ENCODE assay signal across 9 cellular contexts in genomic region chr2:160241251-160242137, GRCh38. TPM values are rescaled to one million over a fixed set of nuclear protein-coding genes. Genes with fewer than 3 reads are reported as not detected.
DNase-seq lines count a peak whose midpoint lies in the region; ATAC-seq and TF ChIP-seq lines count a peak whose summit lies in the region.
"Had no signal": no experiment of that assay in that cellular context is flagged by ENCODE, and none has a peak within 500 bp of the region (broad histone marks: within the 10 kb centered on the region; RNA-seq: fewer than 3 reads in every experiment).

No MANE protein-coding gene starts in this region.

- H4K8ac ChIP-seq in mesenchymal stem cell (ENCODE audit: low read length) = no peak overlapping the region

- H3K9me3 ChIP-seq in BE2C (no peaks in the 10 kb centered on the region), mesenchymal stem cell (ENCODE audit: control insufficient read depth, low read length) (no peaks in the 10 kb centered on the region)

- H3K27me3 ChIP-seq in BE2C (no peaks in the 10 kb centered on the region), mesenchymal stem cell (ENCODE audit: control insufficient read depth in 1 of 2, insufficient read depth in 1 of 2, low read length in 2 of 2) (no peaks in the 10 kb centered on the region)

- no peak overlapping the region for H3K9ac ChIP-seq in mesenchymal stem cell (ENCODE audit: low read length)

- H3K4ac ChIP-seq in mesenchymal stem cell (ENCODE audit: low read depth in 1 of 2, low read length in 2 of 2) = peak overlapping the region in 1 of 2 experiments; percentile 49

- DNase-seq in BE2C (peak; percentile 65), MV-4-11 (lab: John Stamatoyannopoulos, UW) (peak; percentile 62), dedifferentiated amniotic fluid mesenchymal stem cell (ENCODE audit: extremely low spot score) (peak; percentile 76), mesenchymal stem cell (peak; percentile 88), cortex of kidney (lab: John Stamatoyannopoulos, UW) (no peak), NCI-H1092 (lab: John Stamatoyannopoulos, UW) (no peak)
- DNase-seq in T-helper 2 cell treated with Interferon-gamma antibody and Interleukin-4, amounts not matched to agents 5 μg/mL and 100 μg/mL, for 36 hours (ENCODE audit: low spot score) = no peak

- no peaks in the 10 kb centered on the region for H3K4me1 Mint-ChIP-seq in T-helper 2 cell treated with Interferon-gamma antibody and Interleukin-4, amounts not matched to agents 5 μg/mL and 100 μg/mL, for 36 hours (ENCODE audit: low read depth)
- H3K4me1 Mint-ChIP-seq: memory B cell had no signal

- H3K9me3 Mint-ChIP-seq in T-helper 2 cell treated with Interferon-gamma antibody and Interleukin-4, amounts not matched to agents 5 μg/mL and 100 μg/mL, for 36 hours = no peaks in the 10 kb centered on the region
- H3K9me3 Mint-ChIP-seq: memory B cell had no signal

- peak overlapping the region; percentile 88 for H2AK5ac ChIP-seq in mesenchymal stem cell (ENCODE audit: low read length, severe bottlenecking)

- H3K27ac ChIP-seq in mesenchymal stem cell (ENCODE audit: low read length, poor library complexity, severe bottlenecking) = peak overlapping the region; percentile 93

- H3K36me3 Mint-ChIP-seq in T-helper 2 cell treated with Interferon-gamma antibody and Interleukin-4, amounts not matched to agents 5 μg/mL and 100 μg/mL, for 36 hours (ENCODE audit: low read depth) = no peaks in the 10 kb centered on the region
- H3K36me3 Mint-ChIP-seq: memory B cell had no signal

- no peak overlapping the region for H3K23ac ChIP-seq in mesenchymal stem cell (ENCODE audit: low read length in 2 of 2)

- no peak for ATAC-seq in GM21390 (IDR thresholded peaks at IDR 0.05; ENCODE audit: unreplicated experiment)

- peaks cover 8% of the 10 kb centered on the region for H3K27me3 Mint-ChIP-seq in T-helper 2 cell treated with Interferon-gamma antibody and Interleukin-4, amounts not matched to agents 5 μg/mL and 100 μg/mL, for 36 hours (ENCODE audit: low read depth)

- no peak overlapping the region for H4K91ac ChIP-seq in mesenchymal stem cell (ENCODE audit: low read length)

- no peak overlapping the region for H2BK120ac ChIP-seq in mesenchymal stem cell (ENCODE audit: low read depth, low read length)

- no peak for TF ChIP-seq CTCF in BE2C (IDR thresholded peaks at IDR 0.05; ENCODE audit: low read depth, low read length)

- H2BK5ac ChIP-seq in mesenchymal stem cell (ENCODE audit: low read depth, low read length, poor library complexity, severe bottlenecking) = peak overlapping the region; percentile 93

- H2AFZ ChIP-seq in mesenchymal stem cell (ENCODE audit: low read depth, low read length) = no peak overlapping the region

- no peak overlapping the region for H3K4me2 ChIP-seq in mesenchymal stem cell (ENCODE audit: low read length, poor library complexity, severe bottlenecking)

- no peak overlapping the region for H3K4me3 Mint-ChIP-seq in T-helper 2 cell treated with Interferon-gamma antibody and Interleukin-4, amounts not matched to agents 5 μg/mL and 100 μg/mL, for 36 hours
- H3K4me3 Mint-ChIP-seq: memory B cell had no signal

- H2BK15ac ChIP-seq in mesenchymal stem cell (ENCODE audit: low read depth, poor library complexity, severe bottlenecking) = no peak overlapping the region

- no peak overlapping the region for H3K14ac ChIP-seq in mesenchymal stem cell (ENCODE audit: low read length in 2 of 2)

- no peak overlapping the region for H3K27ac Mint-ChIP-seq in T-helper 2 cell treated with Interferon-gamma antibody and Interleukin-4, amounts not matched to agents 5 μg/mL and 100 μg/mL, for 36 hours
- H3K27ac Mint-ChIP-seq: memory B cell had no signal

- no peaks in the 10 kb centered on the region; the same call in 1 of the 2 replicates for H3K4me1 ChIP-seq in BE2C
- H3K4me1 ChIP-seq in mesenchymal stem cell (ENCODE audit: control insufficient read depth, insufficient read depth, low read depth, low read length) = peaks cover 6% of the 10 kb centered on the region

- H3K79me1 ChIP-seq in mesenchymal stem cell (replicated peaks; ENCODE audit: low read length, poor library complexity, severe bottlenecking) = peaks cover 2% of the 10 kb centered on the region

- no peak overlapping the region for H2BK12ac ChIP-seq in mesenchymal stem cell (ENCODE audit: low read length in 2 of 2)

- H3K36me3 ChIP-seq in BE2C = no peaks in the 10 kb centered on the region
- H3K36me3 ChIP-seq in mesenchymal stem cell (ENCODE audit: control insufficient read depth in 1 of 2, insufficient read depth in 2 of 2, low read depth in 1 of 2, low read length in 2 of 2) = no peaks in the 10 kb centered on the region

- H3K4me3 ChIP-seq in BE2C (ENCODE audit: low read depth, low read length) (no peak overlapping the region), mesenchymal stem cell (ENCODE audit: insufficient read depth in 1 of 2, low read depth in 1 of 2, low read length in 2 of 2) (no peak overlapping the region)

- 60% methylated on average over 4 of the region's 4 CpGs for WGBS in mesenchymal stem cell

- H3K18ac ChIP-seq in mesenchymal stem cell (ENCODE audit: low read depth in 1 of 2, low read length in 2 of 2) = no peak overlapping the region

RNA-seq across cellular contexts. Expression of gene ITGB6, which starts 41.4 kb away (rescaled TPM):
- polyA plus RNA-seq in BE2C (2012; ENCODE audit: insufficient read depth, insufficient read length, low read depth) = not detected
- polyA plus RNA-seq in mesenchymal stem cell (2013, experiment 1 of 2) = 0.01 TPM
- polyA plus RNA-seq in mesenchymal stem cell (2013, experiment 2 of 2) = 0.01 TPM

Comparison
In these comparisons a context has a peak if more than half of its experiments do, and no peak if none do; other contexts are left out.
1. DNase-seq: peak in BE2C (single experiment), MV-4-11 (single experiment), dedifferentiated amniotic fluid mesenchymal stem cell (single experiment) and mesenchymal stem cell (single experiment); none in cortex of kidney (single experiment), NCI-H1092 (single experiment) and T-helper 2 cell treated with Interferon-gamma antibody and Interleukin-4, amounts not matched to agents 5 μg/mL and 100 μg/mL, for 36 hours (single experiment).